In genomic region chr7:157499835-157500153, GRCh38 we compare ENCODE assay signal across 12 cellular contexts.
"Had no signal": no experiment of that assay in that cellular context is flagged by ENCODE, and none has a peak within 500 bp of the region (broad histone marks: within the 10 kb centered on the region; RNA-seq: fewer than 3 reads in every experiment).

No MANE protein-coding gene starts in this region.

- H3K27ac Mint-ChIP-seq: activated CD4-positive, alpha-beta T cell treated with anti-CD3 and anti-CD28 coated beads, Interleukin-2, amount 10 ng/mL, durations not matched to agents 24 days and 14 days; activated naive CD4-positive, alpha-beta T cell treated with anti-CD3 and anti-CD28 coated beads, Interleukin-2, amount 50 U/mL, for 24 hours; dendritic cell treated with granulocyte-macrophage colony-stimulating factor and Interleukin-4, amounts not matched to agents 40 ng/mL and 50 ng/mL, for 4 days; natural killer cell; WTC11 had no signal

- DNase-seq: activated CD4-positive, alpha-beta T cell treated with anti-CD3 and anti-CD28 coated beads, Interleukin-2, amount 10 ng/mL, durations not matched to agents 24 days and 14 days; activated effector memory CD4-positive, alpha-beta T cell treated with Interleukin-2 at 50 U/mL for 16 hours; effector CD8-positive, alpha-beta T cell; nucleus accumbens; SK-N-SH; stimulated activated naive CD4-positive, alpha-beta T cell treated with Interleukin-2 at 50 U/mL for 16 hours; transverse colon had no signal

- H3K4me3 Mint-ChIP-seq: activated CD4-positive, alpha-beta T cell treated with anti-CD3 and anti-CD28 coated beads, Interleukin-2, amount 10 ng/mL, durations not matched to agents 24 days and 14 days; activated naive CD4-positive, alpha-beta T cell treated with anti-CD3 and anti-CD28 coated beads, Interleukin-2, amount 50 U/mL, for 24 hours; dendritic cell treated with granulocyte-macrophage colony-stimulating factor and Interleukin-4, amounts not matched to agents 40 ng/mL and 50 ng/mL, for 4 days; natural killer cell; WTC11 had no signal

- H3K9me3 Mint-ChIP-seq: activated CD4-positive, alpha-beta T cell treated with anti-CD3 and anti-CD28 coated beads, Interleukin-2, amount 10 ng/mL, durations not matched to agents 24 days and 14 days; activated naive CD4-positive, alpha-beta T cell treated with anti-CD3 and anti-CD28 coated beads, Interleukin-2, amount 50 U/mL, for 24 hours; natural killer cell had no signal

- ATAC-seq: gastroesophageal sphincter, natural killer cell had no signal

- H3K27me3 Mint-ChIP-seq: activated naive CD4-positive, alpha-beta T cell treated with anti-CD3 and anti-CD28 coated beads, Interleukin-2, amount 50 U/mL, for 24 hours had no signal

- H3K36me3 Mint-ChIP-seq: activated naive CD4-positive, alpha-beta T cell treated with anti-CD3 and anti-CD28 coated beads, Interleukin-2, amount 50 U/mL, for 24 hours; natural killer cell; WTC11 had no signal

- H3K4me1 Mint-ChIP-seq: WTC11 had no signal
